18 cellular contexts compared by ENCODE assay signal in genomic region chr21:15978158-15978805, GRCh38.
DNase-seq lines count a peak whose midpoint lies in the region; ATAC-seq and TF ChIP-seq lines count a peak whose summit lies in the region.
"Had no signal": no experiment of that assay in that cellular context is flagged by ENCODE, and none has a peak within 500 bp of the region (broad histone marks: within the 10 kb centered on the region; RNA-seq: fewer than 3 reads in every experiment).

No MANE protein-coding gene starts in this region.

- ATAC-seq in SK-N-SH treated with all-trans-retinoic acid at 6 μM for 48 hours (no peak), foreskin keratinocyte (peak; percentile 57), GM19328 (IDR thresholded peaks at IDR 0.05; ENCODE audit: unreplicated experiment) (no peak), GM21515 (IDR thresholded peaks at IDR 0.05; ENCODE audit: unreplicated experiment) (no peak)
- no peak for ATAC-seq in effector memory CD8-positive, alpha-beta T cell (replicated peaks)
- ATAC-seq: left ventricle myocardium superior; naive thymus-derived CD8-positive, alpha-beta T cell had no signal

- peak; percentile 10 for DNase-seq in GM04504 (ENCODE audit: low read depth)
- peak; percentile 63 to 70 for DNase-seq in foreskin keratinocyte
- peak; percentile 28 for DNase-seq in stromal cell of bone marrow (ENCODE audit: low read depth)
- DNase-seq in effector memory CD8-positive, alpha-beta T cell = no peak
- DNase-seq: activated CD8-positive, alpha-beta memory T cell treated with anti-CD3 and anti-CD28 coated beads for 24 hours; activated effector memory CD4-positive, alpha-beta T cell treated with Interleukin-2 at 50 U/mL for 16 hours; CD8-positive, alpha-beta memory T cell; GDM1; left ventricle myocardium superior; naive thymus-derived CD8-positive, alpha-beta T cell; NCI-H510A treated with DMSO at 0.1 percent for 48 hours; OCI-M1; stimulated activated CD4-positive, alpha-beta T cell treated with anti-CD3 and anti-CD28 coated beads, Interleukin-2, amount 100 ng/mL, for 24 hours; WERI-Rb-1 had no signal

- no peak overlapping the region for H3K27ac ChIP-seq in foreskin keratinocyte
- H3K27ac ChIP-seq: ascending aorta, WERI-Rb-1 had no signal

- H3K27ac Mint-ChIP-seq in effector memory CD8-positive, alpha-beta T cell = no peak overlapping the region
- H3K27ac Mint-ChIP-seq: CD8-positive, alpha-beta memory T cell; naive thymus-derived CD8-positive, alpha-beta T cell had no signal

- no peaks in the 10 kb centered on the region for H3K27me3 ChIP-seq in foreskin keratinocyte
- H3K27me3 ChIP-seq: ascending aorta had no signal

- H3K36me3 Mint-ChIP-seq in effector memory CD8-positive, alpha-beta T cell (ENCODE audit: insufficient read depth) = no peaks in the 10 kb centered on the region
- H3K36me3 Mint-ChIP-seq: CD8-positive, alpha-beta memory T cell; naive thymus-derived CD8-positive, alpha-beta T cell had no signal

- no peak overlapping the region for H3K4me3 Mint-ChIP-seq in effector memory CD8-positive, alpha-beta T cell
- H3K4me3 Mint-ChIP-seq: CD8-positive, alpha-beta memory T cell; naive thymus-derived CD8-positive, alpha-beta T cell had no signal

- H3K27me3 Mint-ChIP-seq in effector memory CD8-positive, alpha-beta T cell = peaks cover 0 to 3% of the 10 kb centered on the region in 2 donors
- H3K27me3 Mint-ChIP-seq: CD8-positive, alpha-beta memory T cell had no signal

- H3K9me3 Mint-ChIP-seq in effector memory CD8-positive, alpha-beta T cell = no peaks in the 10 kb centered on the region
- H3K9me3 Mint-ChIP-seq: CD8-positive, alpha-beta memory T cell had no signal

- no peak for TF ChIP-seq CTCF in foreskin keratinocyte (conservative IDR thresholded peaks at IDR 0.05)

- H3K4me1 Mint-ChIP-seq in effector memory CD8-positive, alpha-beta T cell (ENCODE audit: low read depth in 2 of 2) = no peaks in the 10 kb centered on the region
- H3K4me1 Mint-ChIP-seq: CD8-positive, alpha-beta memory T cell; naive thymus-derived CD8-positive, alpha-beta T cell had no signal

- peaks cover 8% of the 10 kb centered on the region for H3K4me1 ChIP-seq in foreskin keratinocyte
- H3K4me1 ChIP-seq: ascending aorta had no signal

TF ChIP-seq in SK-N-SH treated with all-trans-retinoic acid at 6 μM for 48 hours, 23 proteins besides CTCF, POLR2A, EP300 and RAD21:
- TF ChIP-seq POU6F1 (CRISPR knock-in tag; IDR thresholded peaks at IDR 0.05; ENCODE audit: borderline replicate concordance, low read depth) (no peak), BACH2 (CRISPR knock-in tag; IDR thresholded peaks at IDR 0.05; ENCODE audit: borderline replicate concordance) (no peak), OSR1 (CRISPR knock-in tag; IDR thresholded peaks at IDR 0.05) (no peak), ISL1 (CRISPR knock-in tag; IDR thresholded peaks at IDR 0.05) (peak; percentile 43; the same call in 1 of the 2 replicates), CSRNP3 (CRISPR knock-in tag; IDR thresholded peaks at IDR 0.05) (no peak), ARNTL (CRISPR knock-in tag; IDR thresholded peaks at IDR 0.05; ENCODE audit: borderline replicate concordance, low read depth) (no peak), ZNF70 (CRISPR knock-in tag; IDR thresholded peaks at IDR 0.05) (no peak), TCF4 (CRISPR knock-in tag; IDR thresholded peaks at IDR 0.05; ENCODE audit: borderline replicate concordance) (peak; percentile 41; the same call in 1 of the 2 replicates), TSHZ2 (CRISPR knock-in tag; IDR thresholded peaks at IDR 0.05) (no peak), CREB5 (CRISPR knock-in tag; IDR thresholded peaks at IDR 0.05; ENCODE audit: low read depth) (no peak)
TF ChIP-seq in SK-N-SH treated with all-trans-retinoic acid at 6 μM for 48 hours: peak in this region for 2.

Comparison
In these comparisons a context has a peak if more than half of its experiments do, and no peak if none do; other contexts are left out.
1. DNase-seq: peak in GM04504 (single experiment), foreskin keratinocyte (2 of 2) and stromal cell of bone marrow (single experiment); none in effector memory CD8-positive, alpha-beta T cell (0 of 3).